In genomic region chr21:20802631-20803260, GRCh38 we compare ENCODE assay signal across 1 cellular context.
TF ChIP-seq lines count a peak whose summit lies in the region.

No MANE protein-coding gene starts in this region.

TF ChIP-seq in GM23338, 12 proteins besides CTCF, POLR2A, EP300 and RAD21 (continued from another document):
- TF ChIP-seq REST (IDR thresholded peaks at IDR 0.05; ENCODE audit: unreplicated experiment) (no peak), ZNF114 (CRISPR knock-in tag; IDR thresholded peaks at IDR 0.05) (no peak), ETS1 (IDR thresholded peaks at IDR 0.05) (no peak), CREB1 (CRISPR knock-in tag; IDR thresholded peaks at IDR 0.05; ENCODE audit: low read depth) (no peak), ZNF331 (CRISPR knock-in tag; IDR thresholded peaks at IDR 0.05; ENCODE audit: low read depth) (no peak), STAT1 (IDR thresholded peaks at IDR 0.05; ENCODE audit: unreplicated experiment) (no peak), EZH2phosphoT487 (IDR thresholded peaks at IDR 0.05; ENCODE audit: unreplicated experiment) (no peak), NANOG (IDR thresholded peaks at IDR 0.05; ENCODE audit: borderline replicate concordance) (no peak)
